Comparison of ENCODE assay signal across 10 cellular contexts in genomic region chr1:59432531-59433439, GRCh38.
DNase-seq lines count a peak whose midpoint lies in the region; ATAC-seq and TF ChIP-seq lines count a peak whose summit lies in the region.
"Had no signal": no experiment of that assay in that cellular context is flagged by ENCODE, and none has a peak within 500 bp of the region (broad histone marks: within the 10 kb centered on the region; RNA-seq: fewer than 3 reads in every experiment).

No MANE protein-coding gene starts in this region.

- CTCF ChIA-PET in activated naive CD4-positive, alpha-beta T cell treated with anti-CD3 and anti-CD28 coated beads for 36 hours (lab: Charles Lee): interaction anchor here (0.5 to 0.7 kb wide), 3 partner anchors 239 to 1400 kb away, joined by 3 read pairs; no protein-coding TSS in a partner anchor
- CTCF ChIA-PET in activated naive CD4-positive, alpha-beta T cell treated with anti-CD3 and anti-CD28 coated beads, Interleukin-2, amount 10 ng/mL, durations not matched to agents 7 days and 5 days (lab: Charles Lee): no interaction called here

- peak; percentile 7 for DNase-seq in activated naive CD4-positive, alpha-beta T cell treated with anti-CD3 and anti-CD28 coated beads for 36 hours
- no peak for DNase-seq in activated naive CD4-positive, alpha-beta T cell treated with anti-CD3 and anti-CD28 coated beads, Interleukin-2, amount 10 ng/mL, durations not matched to agents 7 days and 5 days
- DNase-seq in ascending aorta (ENCODE audit: low spot score in 2 of 2) (no peak), upper lobe of right lung (no peak), RPMI8226 (no peak), GDM1 (lab: John Stamatoyannopoulos, UW) (no peak), hippocampal formation (lab: John Stamatoyannopoulos, UW) (no peak)
- DNase-seq: heart left ventricle had no signal

- H3K4me1 ChIP-seq in ascending aorta: peaks cover 9 to 30% of the 10 kb centered on the region in 2 donors
- H3K4me1 ChIP-seq in upper lobe of right lung: peaks cover 18% of the 10 kb centered on the region

- H3K27ac ChIP-seq in ascending aorta (peak overlapping the region; percentile 67 to 72), upper lobe of right lung (no peak overlapping the region)

- intact Hi-C loops in activated naive CD4-positive, alpha-beta T cell treated with anti-CD3 and anti-CD28 coated beads for 36 hours (cut with micrococcal nuclease): loop anchor here (5.0 kb wide), 1 partner anchor 100 kb away; no protein-coding TSS in a partner anchor
- intact Hi-C loops in ascending aorta (cut with DNase I) (loop anchor here (2.0 to 5.0 kb wide), 3 partner anchors 40 to 650 kb away; partner anchors contain the start of gene JUN), upper lobe of right lung (cut with DNase I) (no loop called here)

- H3K27me3 Mint-ChIP-seq in activated naive CD4-positive, alpha-beta T cell treated with anti-CD3 and anti-CD28 coated beads for 36 hours (ENCODE audit: low read depth): no peaks in the 10 kb centered on the region
- H3K27me3 Mint-ChIP-seq in activated naive CD4-positive, alpha-beta T cell treated with anti-CD3 and anti-CD28 coated beads, Interleukin-2, amount 10 ng/mL, durations not matched to agents 7 days and 5 days: no peaks in the 10 kb centered on the region
- H3K27me3 Mint-ChIP-seq: B cell had no signal

- H3K27me3 ChIP-seq in ascending aorta (no peaks in the 10 kb centered on the region), upper lobe of right lung (no peaks in the 10 kb centered on the region)
- H3K27me3 ChIP-seq: heart left ventricle had no signal

- H3K9me3 ChIP-seq in ascending aorta (no peaks in the 10 kb centered on the region), upper lobe of right lung (no peaks in the 10 kb centered on the region)
- H3K9me3 ChIP-seq: heart left ventricle had no signal

- no peak overlapping the region for H3K4me3 Mint-ChIP-seq in activated naive CD4-positive, alpha-beta T cell treated with anti-CD3 and anti-CD28 coated beads for 36 hours
- H3K4me3 Mint-ChIP-seq in activated naive CD4-positive, alpha-beta T cell treated with anti-CD3 and anti-CD28 coated beads, Interleukin-2, amount 10 ng/mL, durations not matched to agents 7 days and 5 days: no peak overlapping the region
- H3K4me3 Mint-ChIP-seq: B cell had no signal

- no peak for TF ChIP-seq CTCF in ascending aorta (IDR thresholded peaks at IDR 0.05)
- no peak for TF ChIP-seq CTCF in upper lobe of right lung (IDR thresholded peaks at IDR 0.05)

- peaks cover 17% of the 10 kb centered on the region for H3K4me1 Mint-ChIP-seq in activated naive CD4-positive, alpha-beta T cell treated with anti-CD3 and anti-CD28 coated beads for 36 hours (ENCODE audit: low read depth)
- no peaks in the 10 kb centered on the region for H3K4me1 Mint-ChIP-seq in activated naive CD4-positive, alpha-beta T cell treated with anti-CD3 and anti-CD28 coated beads, Interleukin-2, amount 10 ng/mL, durations not matched to agents 7 days and 5 days

- H3K36me3 Mint-ChIP-seq in activated naive CD4-positive, alpha-beta T cell treated with anti-CD3 and anti-CD28 coated beads for 36 hours (ENCODE audit: low read depth): no peaks in the 10 kb centered on the region
- no peaks in the 10 kb centered on the region for H3K36me3 Mint-ChIP-seq in activated naive CD4-positive, alpha-beta T cell treated with anti-CD3 and anti-CD28 coated beads, Interleukin-2, amount 10 ng/mL, durations not matched to agents 7 days and 5 days

- H3K4me3 ChIP-seq in ascending aorta (no peak overlapping the region), upper lobe of right lung (no peak overlapping the region)
- H3K4me3 ChIP-seq: heart left ventricle had no signal

- H3K27ac Mint-ChIP-seq in activated naive CD4-positive, alpha-beta T cell treated with anti-CD3 and anti-CD28 coated beads for 36 hours: no peak overlapping the region
- no peak overlapping the region for H3K27ac Mint-ChIP-seq in activated naive CD4-positive, alpha-beta T cell treated with anti-CD3 and anti-CD28 coated beads, Interleukin-2, amount 10 ng/mL, durations not matched to agents 7 days and 5 days
- H3K27ac Mint-ChIP-seq: B cell had no signal

- ATAC-seq in HG03039 (IDR thresholded peaks at IDR 0.05; ENCODE audit: unreplicated experiment) (peak; percentile 90), upper lobe of right lung (peak; percentile 39)

- no peaks in the 10 kb centered on the region for H3K36me3 ChIP-seq in ascending aorta
- H3K36me3 ChIP-seq in upper lobe of right lung: no peaks in the 10 kb centered on the region
- H3K36me3 ChIP-seq: heart left ventricle had no signal

- H3K9me3 Mint-ChIP-seq in activated naive CD4-positive, alpha-beta T cell treated with anti-CD3 and anti-CD28 coated beads for 36 hours: no peaks in the 10 kb centered on the region
- H3K9me3 Mint-ChIP-seq in activated naive CD4-positive, alpha-beta T cell treated with anti-CD3 and anti-CD28 coated beads, Interleukin-2, amount 10 ng/mL, durations not matched to agents 7 days and 5 days: no peaks in the 10 kb centered on the region
